19 cellular contexts compared by ENCODE assay signal in the genomic region with DNA sequence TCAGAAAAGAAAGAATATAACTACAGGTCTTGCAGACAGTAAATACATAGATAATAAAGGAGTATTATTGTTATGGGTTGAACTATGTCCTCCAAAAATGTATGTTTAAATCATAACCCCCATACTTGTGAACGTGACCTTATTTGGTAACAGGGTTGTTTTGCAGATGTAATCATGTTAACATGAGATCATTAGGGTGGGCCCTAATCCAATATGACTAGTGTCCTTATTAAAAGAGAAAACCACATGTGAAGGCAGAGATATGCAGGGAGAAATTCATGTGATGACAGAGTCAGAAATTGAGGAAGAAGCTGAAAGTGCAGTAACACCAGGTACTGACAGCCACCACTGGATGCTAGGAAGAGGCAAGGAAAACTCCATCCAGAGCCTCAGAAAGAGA.
"Had no signal": no experiment of that assay in that cellular context is flagged by ENCODE, and none has a peak within 500 bp of the region (broad histone marks: within the 10 kb centered on the region; RNA-seq: fewer than 3 reads in every experiment).

No MANE protein-coding gene starts in this region.

- H3K27ac ChIP-seq: ascending aorta, cardiac muscle cell, coronary artery, epithelial cell of prostate, heart right ventricle, testis, upper lobe of right lung had no signal

- H3K27me3 ChIP-seq: ascending aorta, cardiac muscle cell, heart right ventricle, testis, upper lobe of right lung had no signal

- H3K4me1 Mint-ChIP-seq: activated CD4-positive, alpha-beta T cell treated with anti-CD3 and anti-CD28 coated beads for 36 hours; nephron progenitor cell; stimulated activated naive CD8-positive, alpha-beta T cell treated with anti-CD3 and anti-CD28 coated beads, Interleukin-15, amount 100 ng/mL, for 72 hours had no signal

- H3K9me3 ChIP-seq: testis, upper lobe of right lung had no signal

- H3K27me3 Mint-ChIP-seq: activated CD4-positive, alpha-beta memory T cell treated with anti-CD3 and anti-CD28 coated beads, Interleukin-2, amount 10 ng/mL, durations not matched to agents 7 days and 5 days; activated CD4-positive, alpha-beta T cell treated with anti-CD3 and anti-CD28 coated beads for 36 hours; stimulated activated naive CD8-positive, alpha-beta T cell treated with anti-CD3 and anti-CD28 coated beads, Interleukin-15, amount 100 ng/mL, for 72 hours had no signal

- H3K4me3 ChIP-seq: ascending aorta, cardiac muscle cell, coronary artery, heart right ventricle, testis, upper lobe of right lung had no signal

- H3K4me3 Mint-ChIP-seq: activated CD4-positive, alpha-beta memory T cell treated with anti-CD3 and anti-CD28 coated beads, Interleukin-2, amount 10 ng/mL, durations not matched to agents 7 days and 5 days; activated CD4-positive, alpha-beta T cell treated with anti-CD3 and anti-CD28 coated beads for 36 hours; activated T-helper 1 cell treated with anti-CD3 and anti-CD28 coated beads, Interleukin-12 subunit alpha, Interleukin-12 subunit beta, Interleukin-2, Interleukin-4 antibody, amounts not matched to agents 30 ng/mL and 10 ng/mL and 1 ng/mL, durations not matched to agents 14 hours and 24 hours and 36 hours; nephron progenitor cell; stimulated activated naive CD8-positive, alpha-beta T cell treated with anti-CD3 and anti-CD28 coated beads, Interleukin-15, amount 100 ng/mL, for 72 hours had no signal

- H3K27ac Mint-ChIP-seq: activated CD4-positive, alpha-beta memory T cell treated with anti-CD3 and anti-CD28 coated beads, Interleukin-2, amount 10 ng/mL, durations not matched to agents 7 days and 5 days; activated CD4-positive, alpha-beta T cell treated with anti-CD3 and anti-CD28 coated beads for 36 hours; activated T-helper 1 cell treated with anti-CD3 and anti-CD28 coated beads, Interleukin-12 subunit alpha, Interleukin-12 subunit beta, Interleukin-2, Interleukin-4 antibody, amounts not matched to agents 30 ng/mL and 10 ng/mL and 1 ng/mL, durations not matched to agents 14 hours and 24 hours and 36 hours; nephron progenitor cell had no signal

- DNase-seq: activated CD4-positive, alpha-beta memory T cell treated with anti-CD3 and anti-CD28 coated beads, Interleukin-2, amount 10 ng/mL, durations not matched to agents 7 days and 5 days; activated CD4-positive, alpha-beta T cell treated with anti-CD3 and anti-CD28 coated beads for 36 hours; activated naive CD4-positive, alpha-beta T cell; effector CD4-positive, alpha-beta T cell; heart right ventricle; islet precursor cell; mammary epithelial cell; nephron progenitor cell; stimulated activated CD4-positive, alpha-beta T cell treated with anti-CD3 and anti-CD28 coated beads, Interleukin-12 subunit alpha, Interleukin-12 subunit beta, amount 100 ng/mL, for 4 hours; stimulated activated CD4-positive, alpha-beta T cell treated with anti-CD3 and anti-CD28 coated beads, Interleukin-2, amount 100 ng/mL, for 48 hours; stimulated activated naive CD8-positive, alpha-beta T cell treated with anti-CD3 and anti-CD28 coated beads, Interleukin-15, amount 100 ng/mL, for 72 hours; T1000; testis; upper lobe of right lung had no signal

- H3K36me3 ChIP-seq: upper lobe of right lung had no signal

- H3K4me1 ChIP-seq: ascending aorta, heart right ventricle, testis, upper lobe of right lung had no signal
